ENCODE assay signal across 13 cellular contexts in genomic region chr2:119158563-119159347, GRCh38. TPM values are rescaled to one million over a fixed set of nuclear protein-coding genes. Genes with fewer than 3 reads are reported as not detected.
DNase-seq lines count a peak whose midpoint lies in the region; ATAC-seq and TF ChIP-seq lines count a peak whose summit lies in the region.
"Had no signal": no experiment of that assay in that cellular context is flagged by ENCODE, and none has a peak within 500 bp of the region (broad histone marks: within the 10 kb centered on the region; RNA-seq: fewer than 3 reads in every experiment).

Gene C1QL2 (minus strand): TSS chr2:119158751. CDS start chr2:119158269, 482 bp downstream.

- no peaks in the 10 kb centered on the region for H3K36me3 Mint-ChIP-seq in neural progenitor cell
- no peaks in the 10 kb centered on the region for H3K36me3 Mint-ChIP-seq in stimulated activated memory B cell treated with anti-CD40 and anti-IgM and Interleukin-4, amounts not matched to agents 10 μg/mL and 1 μg/mL and 100 μg/mL, for 72 hours

- ATAC-seq in stimulated activated memory B cell treated with anti-CD40 and anti-IgM and Interleukin-4, amounts not matched to agents 10 μg/mL and 1 μg/mL and 100 μg/mL, for 72 hours = no peak
- no peak for ATAC-seq in HG02840 (IDR thresholded peaks at IDR 0.05; ENCODE audit: low FRiP score, unreplicated experiment)
- no peak for ATAC-seq in HG03565 (IDR thresholded peaks at IDR 0.05; ENCODE audit: unreplicated experiment)
- ATAC-seq: esophagus mucosa, left colon had no signal

- intact Hi-C loops in dorsolateral prefrontal cortex (cut with DNase I) = no loop called here

- no peak within 1 kb of the TSS for H3K27ac Mint-ChIP-seq in neural progenitor cell
- no peak within 1 kb of the TSS for H3K27ac Mint-ChIP-seq in stimulated activated memory B cell treated with anti-CD40 and anti-IgM and Interleukin-4, amounts not matched to agents 10 μg/mL and 1 μg/mL and 100 μg/mL, for 72 hours

- peaks cover 19% of the 10 kb centered on the region for H3K4me1 ChIP-seq in neural progenitor cell

- H3K4me2 ChIP-seq in neural progenitor cell = peak within 1 kb of the TSS; percentile 74

- H3K27ac ChIP-seq in dorsolateral prefrontal cortex = peak within 1 kb of the TSS in 3 of 59 donors; percentile 3 to 24 (median 17)
- no peak within 1 kb of the TSS for H3K27ac ChIP-seq in neural progenitor cell

- peaks cover 23% of the 10 kb centered on the region for H4K20me1 ChIP-seq in neural progenitor cell (ENCODE audit: low read depth)

- H3F3A ChIP-seq in neural progenitor cell (ENCODE audit: low read depth) = peaks cover 29% of the 10 kb centered on the region

- no peaks in the 10 kb centered on the region for H3K9me3 Mint-ChIP-seq in neural progenitor cell
- no peaks in the 10 kb centered on the region for H3K9me3 Mint-ChIP-seq in stimulated activated memory B cell treated with anti-CD40 and anti-IgM and Interleukin-4, amounts not matched to agents 10 μg/mL and 1 μg/mL and 100 μg/mL, for 72 hours

- peaks cover 9% of the 10 kb centered on the region for H3K4me1 Mint-ChIP-seq in neural progenitor cell
- H3K4me1 Mint-ChIP-seq in stimulated activated memory B cell treated with anti-CD40 and anti-IgM and Interleukin-4, amounts not matched to agents 10 μg/mL and 1 μg/mL and 100 μg/mL, for 72 hours = peaks cover 6% of the 10 kb centered on the region

- no peak within 1 kb of the TSS for H3K9ac ChIP-seq in neural progenitor cell

- H2AFZ ChIP-seq in neural progenitor cell (replicated peaks) = peak within 1 kb of the TSS; percentile 66

- H3K79me2 ChIP-seq in neural progenitor cell (ENCODE audit: low read depth) = no peaks in the 10 kb centered on the region

- TF ChIP-seq CTCF in dorsolateral prefrontal cortex (IDR thresholded peaks at IDR 0.05 in 54 of 56, conservative IDR thresholded peaks at IDR 0.05 in 2 of 56; ENCODE audit: low read depth in 1 of 56, partially characterized antibody in 56 of 56) = peak in 18 of 56 donors; percentile 6 to 25 (median 15)
- peak; percentile 52 for TF ChIP-seq CTCF in neural progenitor cell (IDR thresholded peaks at IDR 0.05)

- peak within 1 kb of the TSS; percentile 57 for H3K4me3 Mint-ChIP-seq in neural progenitor cell
- no peak within 1 kb of the TSS for H3K4me3 Mint-ChIP-seq in stimulated activated memory B cell treated with anti-CD40 and anti-IgM and Interleukin-4, amounts not matched to agents 10 μg/mL and 1 μg/mL and 100 μg/mL, for 72 hours

- DNase-seq in NCI-H1092 treated with DMSO at 0.1 percent for 48 hours (lab: John Stamatoyannopoulos, UW) = peak; percentile 10
- no peak for DNase-seq in NCI-H1092 (lab: John Stamatoyannopoulos, UW)
- peak; percentile 70 for DNase-seq in NCI-H146 (lab: John Stamatoyannopoulos, UW)
- peak in 6 of 10 donors; percentile 6 to 76 (median 50) for DNase-seq in dorsolateral prefrontal cortex
- DNase-seq in neural progenitor cell (ENCODE audit: low spot score) = peak; percentile 83
- DNase-seq: activated CD4-positive, alpha-beta T cell treated with anti-CD3 and anti-CD28 coated beads, Interleukin-2, amount 50 U/mL, for 48 hours; HCEC 1CT; left colon had no signal

- peaks cover 76% of the 10 kb centered on the region for H3K27me3 Mint-ChIP-seq in neural progenitor cell (ENCODE audit: insufficient read depth, low read depth)
- H3K27me3 Mint-ChIP-seq in stimulated activated memory B cell treated with anti-CD40 and anti-IgM and Interleukin-4, amounts not matched to agents 10 μg/mL and 1 μg/mL and 100 μg/mL, for 72 hours = peaks cover 68% of the 10 kb centered on the region

- H3K4me3 ChIP-seq in dorsolateral prefrontal cortex (peak within 1 kb of the TSS in 57 of 59 donors; percentile 8 to 65 (median 42)), neural progenitor cell (peak within 1 kb of the TSS; percentile 50)

- H3K9me3 ChIP-seq in neural progenitor cell (ENCODE audit: low read depth) = no peaks in the 10 kb centered on the region

- no peaks in the 10 kb centered on the region for H3K36me3 ChIP-seq in neural progenitor cell

- H3K27me3 ChIP-seq in dorsolateral prefrontal cortex = peaks cover 0 to 70% (median 46%) of the 10 kb centered on the region in 45 donors
- peaks cover 66% of the 10 kb centered on the region for H3K27me3 ChIP-seq in neural progenitor cell

RNA-seq across cellular contexts. Expression of gene C1QL2, which starts in this region (rescaled TPM):
- total RNA-seq in dorsolateral prefrontal cortex (10 to 100 TPM in 41 of 120 experiments, 1 to 10 TPM in 79; 3.4 to 40.2 (median 8.5) TPM), neural progenitor cell (ENCODE audit: low replicate concordance) (not detected in 2 replicates)
- total RNA-seq: esophagus mucosa, left colon, renal cortical epithelial cell had no signal

Comparison
In these comparisons a context has a peak if more than half of its experiments do, and no peak if none do; other contexts are left out.
1. Peak in DNase-seq, H3K4me3 ChIP-seq and H3K4me2 ChIP-seq in neural progenitor cell; RNA of the gene not detected or under 1 TPM.